8 cellular contexts compared by ENCODE assay signal in genomic region chr4:150828159-150828558, GRCh38.
DNase-seq lines count a peak whose midpoint lies in the region; ATAC-seq and TF ChIP-seq lines count a peak whose summit lies in the region.

No MANE protein-coding gene starts in this region.

- DNase-seq in T-helper 2 cell (peak; percentile 13 to 96 (median 35)), epithelial cell of proximal tubule (ENCODE audit: low read depth) (no peak), UCSD-AML1 (lab: John Stamatoyannopoulos, UW; ENCODE audit: unreplicated experiment) (no peak), SK-N-DZ (ENCODE audit: low spot score) (no peak), sciatic nerve (ENCODE audit: low spot score) (no peak), COLO668 (lab: John Stamatoyannopoulos, UW; ENCODE audit: unreplicated experiment) (no peak)

- peak; percentile 96 for ATAC-seq in GM18502 (IDR thresholded peaks at IDR 0.05; ENCODE audit: poor library complexity, unreplicated experiment)
- ATAC-seq in HG02678 (IDR thresholded peaks at IDR 0.05; ENCODE audit: unreplicated experiment), result peak; percentile 89
- ATAC-seq in sciatic nerve, result no peak

- no peak overlapping the region for H3K4me3 ChIP-seq in epithelial cell of proximal tubule (ENCODE audit: low read depth, low read length)

- peak; percentile 9 for TF ChIP-seq CTCF in epithelial cell of proximal tubule (conservative IDR thresholded peaks at IDR 0.05; ENCODE audit: low read depth, low read length)

- intact Hi-C loops in sciatic nerve (cut with DNase I), result no loop called here

Comparison
In these comparisons a context has a peak if more than half of its experiments do, and no peak if none do; other contexts are left out.
1. DNase-seq: peak in T-helper 2 cell (5 of 5); none in epithelial cell of proximal tubule (single experiment), UCSD-AML1 (single experiment), SK-N-DZ (single experiment), sciatic nerve (single experiment) and COLO668 (single experiment).